Comparison of ENCODE assay signal across 8 cellular contexts in genomic region chr12:108305520-108305919, GRCh38. TPM values are rescaled to one million over a fixed set of nuclear protein-coding genes. Genes with fewer than 3 reads are reported as not detected.
DNase-seq lines count a peak whose midpoint lies in the region; ATAC-seq and TF ChIP-seq lines count a peak whose summit lies in the region.

No MANE protein-coding gene starts in this region.

- no peak for TF ChIP-seq CTCF in ascending aorta (IDR thresholded peaks at IDR 0.05)

- H3K9me3 ChIP-seq in ascending aorta: no peaks in the 10 kb centered on the region

- H3K27me3 Mint-ChIP-seq in activated T-helper 2 cell treated with anti-CD3 and anti-CD28 coated beads, Interferon-gamma antibody, Interleukin-2, Interleukin-4, amounts not matched to agents 10 μg/mL and 5 μg/mL and 100 μg/mL, durations not matched to agents 14 hours and 24 hours and 36 hours (ENCODE audit: low read depth): peaks cover 11% of the 10 kb centered on the region

- H3K27ac ChIP-seq in ascending aorta: peak overlapping the region; percentile 90 to 91

- peaks cover 31 to 64% of the 10 kb centered on the region in 2 donors for H3K4me1 ChIP-seq in ascending aorta

- intact Hi-C loops in ascending aorta (cut with DNase I): loop anchor here (1.0 to 10.0 kb wide), 5 partner anchors 37 to 1159 kb away; partner anchors contain the start of genes FICD and SSH1
- intact Hi-C loops in activated T-helper 2 cell treated with anti-CD3 and anti-CD28 coated beads, Interferon-gamma antibody, Interleukin-2, Interleukin-4, amounts not matched to agents 10 μg/mL and 5 μg/mL and 100 μg/mL, durations not matched to agents 14 hours and 24 hours and 36 hours (cut with micrococcal nuclease): no loop called here

- peak; percentile 44 for DNase-seq in HK-2 (ENCODE audit: unreplicated experiment)
- DNase-seq in ascending aorta (ENCODE audit: low spot score in 2 of 2): peak; percentile 80 to 96
- peak; percentile 71 for DNase-seq in iris pigment epithelial cell (ENCODE audit: low read depth)
- DNase-seq in stimulated activated CD8-positive, alpha-beta memory T cell treated with anti-CD3 and anti-CD28 coated beads, Interleukin-2, amount 100 ng/mL, for 48 hours (ENCODE audit: low read depth in 2 of 2): peak; percentile 1 to 14
- DNase-seq in activated T-helper 2 cell treated with anti-CD3 and anti-CD28 coated beads, Interferon-gamma antibody, Interleukin-2, Interleukin-4, amounts not matched to agents 10 μg/mL and 5 μg/mL and 100 μg/mL, durations not matched to agents 14 hours and 24 hours and 36 hours (ENCODE audit: low spot score): no peak

- ATAC-seq in GM19395 (IDR thresholded peaks at IDR 0.05; ENCODE audit: unreplicated experiment) (no peak), HG03045 (IDR thresholded peaks at IDR 0.05; ENCODE audit: unreplicated experiment) (no peak), GM21723 (IDR thresholded peaks at IDR 0.05; ENCODE audit: unreplicated experiment) (no peak)

- H3K27me3 ChIP-seq in ascending aorta: no peaks in the 10 kb centered on the region

- H3K27ac Mint-ChIP-seq in activated T-helper 2 cell treated with anti-CD3 and anti-CD28 coated beads, Interferon-gamma antibody, Interleukin-2, Interleukin-4, amounts not matched to agents 10 μg/mL and 5 μg/mL and 100 μg/mL, durations not matched to agents 14 hours and 24 hours and 36 hours: no peak overlapping the region

- peaks cover 14% of the 10 kb centered on the region for H3K4me1 Mint-ChIP-seq in activated T-helper 2 cell treated with anti-CD3 and anti-CD28 coated beads, Interferon-gamma antibody, Interleukin-2, Interleukin-4, amounts not matched to agents 10 μg/mL and 5 μg/mL and 100 μg/mL, durations not matched to agents 14 hours and 24 hours and 36 hours (ENCODE audit: low read depth)

- H3K4me3 ChIP-seq in ascending aorta: peak overlapping the region; percentile 39 to 48

- H3K36me3 Mint-ChIP-seq in activated T-helper 2 cell treated with anti-CD3 and anti-CD28 coated beads, Interferon-gamma antibody, Interleukin-2, Interleukin-4, amounts not matched to agents 10 μg/mL and 5 μg/mL and 100 μg/mL, durations not matched to agents 14 hours and 24 hours and 36 hours (ENCODE audit: low read depth): no peaks in the 10 kb centered on the region

- H3K36me3 ChIP-seq in ascending aorta: no peaks in the 10 kb centered on the region

- H3K9me3 Mint-ChIP-seq in activated T-helper 2 cell treated with anti-CD3 and anti-CD28 coated beads, Interferon-gamma antibody, Interleukin-2, Interleukin-4, amounts not matched to agents 10 μg/mL and 5 μg/mL and 100 μg/mL, durations not matched to agents 14 hours and 24 hours and 36 hours: no peaks in the 10 kb centered on the region

- H3K4me3 Mint-ChIP-seq in activated T-helper 2 cell treated with anti-CD3 and anti-CD28 coated beads, Interferon-gamma antibody, Interleukin-2, Interleukin-4, amounts not matched to agents 10 μg/mL and 5 μg/mL and 100 μg/mL, durations not matched to agents 14 hours and 24 hours and 36 hours (ENCODE audit: low read depth): no peak overlapping the region

RNA-seq across cellular contexts. Expression of gene CMKLR1, which starts 33.6 kb away (rescaled TPM):
- total RNA-seq in ascending aorta: 45.3 TPM
- not detected in 2 replicates for total RNA-seq in activated T-helper 2 cell treated with anti-CD3 and anti-CD28 coated beads, Interferon-gamma antibody, Interleukin-2, Interleukin-4, amounts not matched to agents 10 μg/mL and 5 μg/mL and 100 μg/mL, durations not matched to agents 14 hours and 24 hours and 36 hours

Comparison
In these comparisons a context has a peak if more than half of its experiments do, and no peak if none do; other contexts are left out.
1. RNA of gene CMKLR1, which starts 33.6 kb away (total RNA-seq): 45.3 TPM in ascending aorta (single experiment); not detected in activated T-helper 2 cell treated with anti-CD3 and anti-CD28 coated beads, Interferon-gamma antibody, Interleukin-2, Interleukin-4, amounts not matched to agents 10 μg/mL and 5 μg/mL and 100 μg/mL, durations not matched to agents 14 hours and 24 hours and 36 hours; every median in the first group is over 10 times any median in the second.